ENCODE assay signal across 2 cellular contexts in the genomic region with DNA sequence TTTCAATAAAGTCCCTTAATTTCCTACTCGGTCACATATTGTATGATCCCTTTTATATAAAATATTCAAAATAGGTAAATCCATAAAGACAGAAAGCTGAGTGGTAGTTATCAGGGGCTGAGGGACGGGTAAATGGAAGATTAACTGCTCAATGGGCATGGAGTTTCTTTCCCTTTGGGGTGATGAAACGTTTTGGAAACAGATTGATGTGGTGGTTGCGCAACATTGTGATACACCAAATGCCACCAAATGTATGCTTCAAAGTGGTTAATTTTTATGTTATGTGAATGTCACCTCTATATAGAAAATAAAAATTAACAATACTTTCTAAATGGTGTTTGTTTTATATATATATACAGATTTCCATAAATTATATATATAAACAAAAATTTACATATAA.
TF ChIP-seq lines count a peak whose summit lies in the region.

No MANE protein-coding gene starts in this region.

TF ChIP-seq in HCT116, 20 proteins besides CTCF, POLR2A, EP300 and RAD21:
- TF ChIP-seq, protein P1, sequence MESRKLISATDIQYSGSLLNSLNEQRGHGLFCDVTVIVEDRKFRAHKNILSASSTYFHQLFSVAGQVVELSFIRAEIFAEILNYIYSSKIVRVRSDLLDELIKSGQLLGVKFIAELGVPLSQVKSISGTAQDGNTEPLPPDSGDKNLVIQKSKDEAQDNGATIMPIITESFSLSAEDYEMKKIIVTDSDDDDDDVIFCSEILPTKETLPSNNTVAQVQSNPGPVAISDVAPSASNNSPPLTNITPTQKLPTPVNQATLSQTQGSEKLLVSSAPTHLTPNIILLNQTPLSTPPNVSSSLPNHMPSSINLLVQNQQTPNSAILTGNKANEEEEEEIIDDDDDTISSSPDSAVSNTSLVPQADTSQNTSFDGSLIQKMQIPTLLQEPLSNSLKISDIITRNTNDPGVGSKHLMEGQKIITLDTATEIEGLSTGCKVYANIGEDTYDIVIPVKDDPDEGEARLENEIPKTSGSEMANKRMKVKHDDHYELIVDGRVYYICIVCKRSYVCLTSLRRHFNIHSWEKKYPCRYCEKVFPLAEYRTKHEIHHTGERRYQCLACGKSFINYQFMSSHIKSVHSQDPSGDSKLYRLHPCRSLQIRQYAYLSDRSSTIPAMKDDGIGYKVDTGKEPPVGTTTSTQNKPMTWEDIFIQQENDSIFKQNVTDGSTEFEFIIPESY (IDR thresholded peaks at IDR 0.05; ENCODE audit: extremely low read depth, insufficient replicate concordance, low read length): no peak
- TF ChIP-seq TCF7L2 (IDR thresholded peaks at IDR 0.05; ENCODE audit: borderline replicate concordance, extremely low read depth, insufficient read depth, insufficient read length): no peak
- TF ChIP-seq CEBPB (IDR thresholded peaks at IDR 0.05; ENCODE audit: low read depth): peak; percentile 37; the same call in 1 of the 2 replicates
- TF ChIP-seq CBX3 (IDR thresholded peaks at IDR 0.05; ENCODE audit: low read depth): no peak
- no peak for TF ChIP-seq YY1 (IDR thresholded peaks at IDR 0.05; ENCODE audit: extremely low read depth, insufficient replicate concordance, low read depth, low read length)
- TF ChIP-seq REST (IDR thresholded peaks at IDR 0.05; ENCODE audit: low read depth): no peak
- TF ChIP-seq, protein P2, sequence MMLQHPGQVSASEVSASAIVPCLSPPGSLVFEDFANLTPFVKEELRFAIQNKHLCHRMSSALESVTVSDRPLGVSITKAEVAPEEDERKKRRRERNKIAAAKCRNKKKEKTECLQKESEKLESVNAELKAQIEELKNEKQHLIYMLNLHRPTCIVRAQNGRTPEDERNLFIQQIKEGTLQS (IDR thresholded peaks at IDR 0.05): no peak
- no peak for TF ChIP-seq ZNF274 (IDR thresholded peaks at IDR 0.05; ENCODE audit: low read depth, low read length)
- TF ChIP-seq ZFX (IDR thresholded peaks at IDR 0.05): no peak

TF ChIP-seq in K562, 482 proteins besides CTCF, POLR2A, EP300 and RAD21 (continued from another document):
- TF ChIP-seq E4F1 (CRISPR knock-in tag; IDR thresholded peaks at IDR 0.05; ENCODE audit: borderline replicate concordance): no peak
- TF ChIP-seq MBD2 (IDR thresholded peaks at IDR 0.05; ENCODE audit: borderline replicate concordance, low read depth): no peak
- TF ChIP-seq CEBPB (tag; IDR thresholded peaks at IDR 0.05): peak; percentile 57
